32 cellular contexts compared by ENCODE assay signal in genomic region chr19:48676487-48676886, GRCh38. TPM values are rescaled to one million over a fixed set of nuclear protein-coding genes. Genes with fewer than 3 reads are reported as not detected.
A peak's percentile ranks its signal among the peaks of the same experiment; 100 is the strongest.
DNase-seq lines count a peak whose midpoint lies in the region; ATAC-seq and TF ChIP-seq lines count a peak whose summit lies in the region.
"Had no signal": no experiment of that assay in that cellular context is flagged by ENCODE, and none has a peak within 500 bp of the region (broad histone marks: within the 10 kb centered on the region; RNA-seq: fewer than 3 reads in every experiment).

No MANE protein-coding gene starts in this region.

- H3K36me3 ChIP-seq in PC-9 (ENCODE audit: low read depth) (no peaks in the 10 kb centered on the region), esophagus (ENCODE audit: control insufficient read depth in 2 of 2, insufficient read depth in 2 of 2, low read length in 1 of 2) (no peaks in the 10 kb centered on the region), muscle layer of duodenum (ENCODE audit: control insufficient read depth in 1 of 2, insufficient read depth in 2 of 2, low read length in 2 of 2) (no peaks in the 10 kb centered on the region), suprapubic skin (no peaks in the 10 kb centered on the region), left lung (no peaks in the 10 kb centered on the region)
- H3K36me3 ChIP-seq: BLaER1, SJSA1 had no signal

- peak overlapping the region; percentile 32; the same call in 1 of the 2 replicates for H3K4me2 ChIP-seq in PC-9

- intact Hi-C loops in PC-9 (cut with micrococcal nuclease; ENCODE audit: unreplicated experiment) = loop anchor here (2.0 to 5.0 kb wide), 2 partner anchors 38 to 61 kb away; no protein-coding TSS in a partner anchor
- intact Hi-C loops in left lung (cut with DNase I) = no loop called here

- no peak overlapping the region for H3K4me3 ChIP-seq in PC-9
- H3K4me3 ChIP-seq in esophagus (ENCODE audit: low read depth in 1 of 2, low read length in 2 of 2) = no peak overlapping the region
- no peak overlapping the region for H3K4me3 ChIP-seq in muscle layer of duodenum (ENCODE audit: low read depth in 1 of 2, low read length in 2 of 2)
- H3K4me3 ChIP-seq in suprapubic skin = no peak overlapping the region
- no peak overlapping the region for H3K4me3 ChIP-seq in left lung
- H3K4me3 ChIP-seq: BLaER1, K562, SJSA1 had no signal

- no peaks in the 10 kb centered on the region for H3K79me2 ChIP-seq in PC-9 (ENCODE audit: low read depth)

- TF ChIP-seq CTCF in PC-9 (conservative IDR thresholded peaks at IDR 0.05) (no peak), suprapubic skin (IDR thresholded peaks at IDR 0.05) (no peak), left lung (IDR thresholded peaks at IDR 0.05) (no peak)

- CTCF ChIA-PET in PC-9 (lab: Charles Lee) = interaction anchor here (0.6 to 1.4 kb wide), 3 partner anchors 18 to 37 kb away, joined by 3 to 4 read pairs (median 4); no protein-coding TSS in a partner anchor

- H3F3A ChIP-seq in PC-9 (ENCODE audit: insufficient read depth, low read depth) = peaks cover 16% of the 10 kb centered on the region; the same call in 1 of the 2 replicates

- H3K9me3 ChIP-seq in PC-9 (ENCODE audit: insufficient read depth, low read depth) (no peaks in the 10 kb centered on the region), esophagus (ENCODE audit: control insufficient read depth in 2 of 2, insufficient read depth in 1 of 2, low read depth in 1 of 2, low read length in 1 of 2) (no peaks in the 10 kb centered on the region), muscle layer of duodenum (ENCODE audit: control insufficient read depth in 1 of 2, low read length in 2 of 2) (no peaks in the 10 kb centered on the region), suprapubic skin (no peaks in the 10 kb centered on the region), left lung (no peaks in the 10 kb centered on the region)
- H3K9me3 ChIP-seq: BLaER1, SJSA1 had no signal

- 0 out of 2 replicates have a peak overlapping the region, but pooled peaks have one; percentile 58 for H2AFZ ChIP-seq in PC-9

- 84 to 88% methylated on average over 17 of the region's 17 CpGs for WGBS in esophagus, 2 donors
- 90% methylated on average over 7 of the region's 17 CpGs for WGBS in suprapubic skin

- no peaks in the 10 kb centered on the region for H3K9me2 ChIP-seq in PC-9 (ENCODE audit: insufficient read depth)

- ATAC-seq in GM19463 (IDR thresholded peaks at IDR 0.05; ENCODE audit: unreplicated experiment) = no peak
- ATAC-seq in left lung = no peak
- ATAC-seq: HepG2, K562 had no signal

- no peaks in the 10 kb centered on the region for H3K27me3 ChIP-seq in PC-9 (ENCODE audit: insufficient read depth, low read depth)
- no peaks in the 10 kb centered on the region for H3K27me3 ChIP-seq in esophagus (ENCODE audit: control insufficient read depth in 1 of 2, insufficient read depth in 2 of 2, low read length in 2 of 2)
- H3K27me3 ChIP-seq in muscle layer of duodenum (ENCODE audit: low read depth, low read length) = no peaks in the 10 kb centered on the region
- H3K27me3 ChIP-seq in suprapubic skin = no peaks in the 10 kb centered on the region
- H3K27me3 ChIP-seq in left lung = no peaks in the 10 kb centered on the region
- H3K27me3 ChIP-seq: BLaER1, SJSA1 had no signal

- no peaks in the 10 kb centered on the region for H4K20me1 ChIP-seq in PC-9 (ENCODE audit: insufficient read depth)
- H4K20me1 ChIP-seq: BLaER1 had no signal

- peak overlapping the region; percentile 53 for H3K27ac ChIP-seq in PC-9
- peak overlapping the region; percentile 67 to 93 for H3K27ac ChIP-seq in esophagus (ENCODE audit: low read depth in 2 of 2, low read length in 1 of 2)
- H3K27ac ChIP-seq in muscle layer of duodenum (ENCODE audit: low read length) = peak overlapping the region; percentile 45
- H3K27ac ChIP-seq in suprapubic skin = peak overlapping the region; percentile 73
- H3K27ac ChIP-seq in left lung = no peak overlapping the region
- H3K27ac ChIP-seq: SJSA1 had no signal

- DNase-seq in PC-9 (no peak), suprapubic skin (ENCODE audit: low spot score in 2 of 2) (no peak), left lung (no peak), NCI-H2196 treated with DMSO at 0.1 percent for 48 hours (lab: John Stamatoyannopoulos, UW; ENCODE audit: unreplicated experiment) (no peak)
- no peak for DNase-seq in stimulated activated CD4-positive, alpha-beta T cell treated with anti-CD3 and anti-CD28 coated beads, Interleukin-2, amount 100 ng/mL, for 48 hours
- DNase-seq: CD4-positive, CD25-positive, alpha-beta regulatory T cell; DMS53; Kasumi-1; NCI-H1092 treated with DMSO at 0.1 percent for 48 hours; NCI-H1436; NCI-H187; NCI-H2081 treated with DMSO at 0.1 percent for 48 hours; NCI-H2171 treated with DMSO at 0.1 percent for 48 hours; NCI-H446; NCI-H524 treated with DMSO at 0.1 percent for 48 hours; NCI-H774; NK-92 treated with Interleukin-12 subunit alpha and Interleukin-12 subunit beta, amount 100 ng/mL, for 24 hours; PC-3; Right ventricle myocardium superior; RPMI8226 had no signal

- BruUV-seq in PC-9 (replicated peaks; lab: Mats Ljungman, UMichigan) = no TSS peak

- H3K4me1 ChIP-seq in PC-9 (replicated peaks; ENCODE audit: insufficient read depth) (peaks cover 32% of the 10 kb centered on the region), esophagus (ENCODE audit: control insufficient read depth in 2 of 2, insufficient read depth in 2 of 2, low read length in 1 of 2) (peaks cover 3% of the 10 kb centered on the region in 2 donors), muscle layer of duodenum (ENCODE audit: control insufficient read depth in 1 of 2, insufficient read depth in 2 of 2, low read length in 2 of 2) (peaks cover 0 to 4% of the 10 kb centered on the region in 2 donors), suprapubic skin (peaks cover 28% of the 10 kb centered on the region), left lung (peaks cover 0 to 14% of the 10 kb centered on the region in 2 donors)

- POLR2A ChIA-PET in PC-9 (lab: Charles Lee; ENCODE audit: unreplicated experiment) = no interaction called here

- TF ChIP-seq EP300 in suprapubic skin (IDR thresholded peaks at IDR 0.05) = no peak

- TF ChIP-seq POLR2A in suprapubic skin (IDR thresholded peaks at IDR 0.05) = no peak

RNA-seq across cellular contexts. Expression of gene NTN5, which starts 3.7 kb away (rescaled TPM):
- total RNA-seq in PC-9 (2021) = 2.9 and 7.4 TPM in 2 replicates
- under 1 TPM; 0.25 to 0.39 TPM for polyA plus RNA-seq in esophagus
- total RNA-seq in suprapubic skin = 1 to 10 TPM in 2 of 4 donors, under 1 TPM in 2; 0.64 to 2.2 (median 1.3) TPM
- total RNA-seq in left lung = under 1 TPM; 0.29 to 0.73 TPM
- total RNA-seq: Daoy, HepG2, HT1080, K562, Right ventricle myocardium superior, SJSA1 had no signal
- polyA plus RNA-seq: K562 had no signal

RNA-seq across cellular contexts. Expression of gene FUT2, which starts 19.3 kb away (rescaled TPM):
- total RNA-seq in PC-9 (2021) = 8.7 and 9.6 TPM in 2 replicates
- polyA plus RNA-seq in esophagus = 10 to 100 TPM; 34.5 to 51.8 TPM
- total RNA-seq in suprapubic skin = 10 to 100 TPM in 1 of 4 donors, 1 to 10 TPM in 3; 2.1 to 17.4 (median 4.9) TPM
- total RNA-seq in left lung = 1 to 10 TPM; 1.1 to 2.7 TPM
- total RNA-seq: CD4-positive, CD25-positive, alpha-beta regulatory T cell; Daoy; G401; HT1080; K562; M059J; Right ventricle myocardium superior; SJSA1 had no signal
- polyA plus RNA-seq: AG04450, HepG2 had no signal

RNA-seq across cellular contexts. Expression of gene CA11, which starts 30.5 kb away (rescaled TPM):
- total RNA-seq in PC-9 (2021) (11.0 and 12.2 TPM in 2 replicates), suprapubic skin (10 to 100 TPM in 2 of 4 donors, 1 to 10 TPM in 2; 8.8 to 11.0 (median 9.7) TPM), left lung (1 to 10 TPM; 3.6 to 3.9 TPM)
- polyA plus RNA-seq in esophagus = 10 to 100 TPM in 1 of 2 donors, 1 to 10 TPM in 1; 6.8 to 12.7 TPM
- total RNA-seq: Daoy, SJSA1 had no signal

RNA-seq across cellular contexts. Expression of gene DBP, which starts 39.3 kb away (rescaled TPM):
- total RNA-seq in PC-9 (2021) (48.2 and 48.6 TPM in 2 replicates), suprapubic skin (10 to 100 TPM; 11.2 to 22.3 (median 17.8) TPM), left lung (10 to 100 TPM in 1 of 2 donors, 1 to 10 TPM in 1; 8.9 to 10.5 TPM)
- 10 to 100 TPM in 1 of 2 donors, 1 to 10 TPM in 1; 8.9 to 13.3 TPM for polyA plus RNA-seq in esophagus

RNA-seq across cellular contexts. Expression of gene MAMSTR, which starts 43.0 kb away (rescaled TPM):
- total RNA-seq in PC-9 (2021) = 2.6 and 3.9 TPM in 2 replicates
- 1 to 10 TPM in 1 of 2 donors, under 1 TPM in 1; 0.96 to 1.6 TPM for polyA plus RNA-seq in esophagus
- 1 to 10 TPM in 3 of 4 donors, under 1 TPM in 1; 0.57 to 1.6 (median 1.5) TPM for total RNA-seq in suprapubic skin
- 1 to 10 TPM; 1.3 to 1.5 TPM for total RNA-seq in left lung

Comparison
In these comparisons a context has a peak if more than half of its experiments do, and no peak if none do; other contexts are left out.
1. H3K27ac ChIP-seq: peak in PC-9 (single experiment), esophagus (2 of 2), muscle layer of duodenum (single experiment) and suprapubic skin (single experiment); none in left lung (0 of 2).